Comparison of ENCODE assay signal across 8 cellular contexts in genomic region chr3:9769426-9770275, GRCh38. TPM values are rescaled to one million over a fixed set of nuclear protein-coding genes. Genes with fewer than 3 reads are reported as not detected.
DNase-seq lines count a peak whose midpoint lies in the region; ATAC-seq, FAIRE-seq and TF ChIP-seq lines count a peak whose summit lies in the region.

CAMK1 (minus strand) TSS chr3:9769947; CDS start chr3:9767749, 2,198 bp downstream.

- in situ Hi-C loops in HAP-1 (cut with MboI; ENCODE audit: low sequenced_read_pairs): no loop called here

- peaks cover 16% of the 10 kb centered on the region for H3K36me3 Mint-ChIP-seq in activated naive CD4-positive, alpha-beta T cell treated with anti-CD3 and anti-CD28 coated beads, Interleukin-2, amount 10 ng/mL, durations not matched to agents 7 days and 5 days
- peaks cover 5% of the 10 kb centered on the region for H3K36me3 Mint-ChIP-seq in nephron progenitor cell (ENCODE audit: low read depth)

- H3K9me3 Mint-ChIP-seq in activated naive CD4-positive, alpha-beta T cell treated with anti-CD3 and anti-CD28 coated beads, Interleukin-2, amount 10 ng/mL, durations not matched to agents 7 days and 5 days: no peaks in the 10 kb centered on the region
- H3K9me3 Mint-ChIP-seq in nephron progenitor cell: no peaks in the 10 kb centered on the region

- peak; percentile 14 for TF ChIP-seq POLR2A in testis (IDR thresholded peaks at IDR 0.05)

- peaks cover 32% of the 10 kb centered on the region for H3K4me1 ChIP-seq in testis
- no peaks in the 10 kb centered on the region for H3K4me1 ChIP-seq in HAP-1

- H3K36me3 ChIP-seq in GM06990 (ENCODE audit: control insufficient read depth, insufficient read depth, low read length) (no peaks in the 10 kb centered on the region; the same call in 1 of the 2 replicates), testis (ENCODE audit: low read depth, missing control alignments) (no peaks in the 10 kb centered on the region), HAP-1 (replicated peaks) (no peaks in the 10 kb centered on the region)

- TF ChIP-seq CTCF in GM06990 (IDR thresholded peaks at IDR 0.05; ENCODE audit: insufficient read depth, low read length, poor library complexity, severe bottlenecking): no peak
- no peak for TF ChIP-seq CTCF in nephron progenitor cell (IDR thresholded peaks at IDR 0.05)
- peak in 1 of 3 experiments; percentile 7 for TF ChIP-seq CTCF in testis (IDR thresholded peaks at IDR 0.05)

- H3K4me3 ChIP-seq in GM06990 (replicated peaks; ENCODE audit: low read depth, low read length) (peak within 1 kb of the TSS; percentile 51), testis (peak within 1 kb of the TSS; percentile 71 to 83), HAP-1 (no peak within 1 kb of the TSS)

- H3K27me3 Mint-ChIP-seq in activated naive CD4-positive, alpha-beta T cell treated with anti-CD3 and anti-CD28 coated beads, Interleukin-2, amount 10 ng/mL, durations not matched to agents 7 days and 5 days: peaks cover 17% of the 10 kb centered on the region
- peaks cover 24% of the 10 kb centered on the region for H3K27me3 Mint-ChIP-seq in nephron progenitor cell (ENCODE audit: low read depth, poor library complexity)

- H3K9me3 ChIP-seq in testis (no peaks in the 10 kb centered on the region), HAP-1 (no peaks in the 10 kb centered on the region)

- intact Hi-C loops in testis (cut with DNase I; ENCODE audit: low total_unique reads): no loop called here

- peak within 1 kb of the TSS; percentile 91 to 96 for H3K27ac ChIP-seq in testis

- DNase-seq in GM06990 (ENCODE audit: extremely low read depth, insufficient read length): peak; percentile 48
- peak; percentile 68 for DNase-seq in RPMI7951 (ENCODE audit: low read depth)
- peak; percentile 79 for DNase-seq in activated naive CD4-positive, alpha-beta T cell treated with anti-CD3 and anti-CD28 coated beads, Interleukin-2, amount 10 ng/mL, durations not matched to agents 7 days and 5 days
- peak; percentile 74 to 82 for DNase-seq in frontal cortex (ENCODE audit: low spot score in 2 of 2)
- DNase-seq in nephron progenitor cell: peak; percentile 82
- peak; percentile 85 for DNase-seq in testis
- no peak for DNase-seq in HAP-1 (ENCODE audit: low spot score in 2 of 2)

- H3K27ac Mint-ChIP-seq in activated naive CD4-positive, alpha-beta T cell treated with anti-CD3 and anti-CD28 coated beads, Interleukin-2, amount 10 ng/mL, durations not matched to agents 7 days and 5 days: peak within 1 kb of the TSS; percentile 42
- no peak within 1 kb of the TSS for H3K27ac Mint-ChIP-seq in nephron progenitor cell

- no peak for FAIRE-seq in frontal cortex (lab: Jason Lieb, UNC)

- H3K27me3 ChIP-seq in GM06990 (replicated peaks; ENCODE audit: control insufficient read depth, insufficient read depth, low read length): no peaks in the 10 kb centered on the region
- no peaks in the 10 kb centered on the region for H3K27me3 ChIP-seq in testis
- H3K27me3 ChIP-seq in HAP-1 (ENCODE audit: low read depth): no peaks in the 10 kb centered on the region

- H3K4me1 Mint-ChIP-seq in activated naive CD4-positive, alpha-beta T cell treated with anti-CD3 and anti-CD28 coated beads, Interleukin-2, amount 10 ng/mL, durations not matched to agents 7 days and 5 days: peaks cover 31% of the 10 kb centered on the region
- peaks cover 17% of the 10 kb centered on the region for H3K4me1 Mint-ChIP-seq in nephron progenitor cell

- CTCF ChIA-PET in activated naive CD4-positive, alpha-beta T cell treated with anti-CD3 and anti-CD28 coated beads, Interleukin-2, amount 10 ng/mL, durations not matched to agents 7 days and 5 days (lab: Charles Lee): interaction anchor here (0.7 to 0.9 kb wide), 2 partner anchors 13 to 17 kb away, joined by 3 read pairs; no protein-coding TSS in a partner anchor

- peak; percentile 83 for ATAC-seq in HG02852 (IDR thresholded peaks at IDR 0.05; ENCODE audit: unreplicated experiment)

- H3K4me3 Mint-ChIP-seq in activated naive CD4-positive, alpha-beta T cell treated with anti-CD3 and anti-CD28 coated beads, Interleukin-2, amount 10 ng/mL, durations not matched to agents 7 days and 5 days: peak within 1 kb of the TSS; percentile 67
- peak within 1 kb of the TSS; percentile 79 for H3K4me3 Mint-ChIP-seq in nephron progenitor cell

- WGBS in testis, 2 donors: 5 to 7% methylated on average over 18 to 27 of the region's 49 CpGs

RNA-seq across cellular contexts. Expression of gene CAMK1, which starts in this region (rescaled TPM):
- total RNA-seq in RPMI7951 (2014; rRNA removed; shearing (Covaris generic)): 40.4 and 46.9 TPM in 2 replicates
- total RNA-seq in frontal cortex (69.7 TPM), testis (100 to 1,000 TPM; 127 to 185 TPM)
- polyA plus RNA-seq in testis (ENCODE audit: insufficient read depth, low read depth, low replicate concordance): 62.7 TPM

Comparison
In these comparisons a context has a peak if more than half of its experiments do, and no peak if none do; other contexts are left out.
1. DNase-seq: peak in GM06990 (single experiment), RPMI7951 (single experiment), activated naive CD4-positive, alpha-beta T cell treated with anti-CD3 and anti-CD28 coated beads, Interleukin-2, amount 10 ng/mL, durations not matched to agents 7 days and 5 days (single experiment), frontal cortex (2 of 2), nephron progenitor cell (single experiment) and testis (single experiment); none in HAP-1 (0 of 2).